ENCODE assay signal across 29 cellular contexts in genomic region chr9:37097294-37097693, GRCh38.
"Had no signal": no experiment of that assay in that cellular context is flagged by ENCODE, and none has a peak within 500 bp of the region (broad histone marks: within the 10 kb centered on the region; RNA-seq: fewer than 3 reads in every experiment).

No MANE protein-coding gene starts in this region.

- H3K9me3 ChIP-seq: neutrophil, pancreas, prostate gland, spleen, suprapubic skin, testis, tibial artery, transverse colon, upper lobe of right lung, uterus had no signal

- H3K27ac ChIP-seq: neutrophil, pancreas, prostate gland, skin epidermis, spleen, suprapubic skin, testis, tibial artery, transverse colon, upper lobe of right lung, uterus had no signal

- H3K4me1 Mint-ChIP-seq: nephron progenitor cell; neural crest cell; stimulated activated naive CD8-positive, alpha-beta T cell treated with anti-CD3 and anti-CD28 coated beads, Interleukin-15, amount 100 ng/mL, for 72 hours had no signal

- H3K4me3 Mint-ChIP-seq: naive thymus-derived CD8-positive, alpha-beta T cell; natural killer cell treated with Interleukin-12 subunit alpha and Interleukin-12 subunit beta and Interleukin-15 and Interleukin-18, amount 100 ng/mL, for 72 hours; nephron progenitor cell; neural crest cell; stimulated activated memory B cell treated with anti-CD40 and anti-IgM and Interleukin-4, amounts not matched to agents 10 μg/mL and 1 μg/mL and 100 μg/mL, for 72 hours; stimulated activated naive CD8-positive, alpha-beta T cell treated with anti-CD3 and anti-CD28 coated beads, Interleukin-15, amount 100 ng/mL, for 72 hours; type B pancreatic cell had no signal

- H3K27me3 Mint-ChIP-seq: stimulated activated memory B cell treated with anti-CD40 and anti-IgM and Interleukin-4, amounts not matched to agents 10 μg/mL and 1 μg/mL and 100 μg/mL, for 72 hours; stimulated activated naive CD8-positive, alpha-beta T cell treated with anti-CD3 and anti-CD28 coated beads, Interleukin-15, amount 100 ng/mL, for 72 hours had no signal

- H3K36me3 ChIP-seq: neutrophil, pancreas, prostate gland, spleen, suprapubic skin, tibial artery, transverse colon, upper lobe of right lung, uterus had no signal

- DNase-seq: naive thymus-derived CD8-positive, alpha-beta T cell; nephron progenitor cell; nucleus accumbens; pancreas; right cardiac atrium; spleen; stimulated activated CD4-positive, alpha-beta T cell treated with anti-CD3 and anti-CD28 coated beads, Interleukin-12 subunit alpha, Interleukin-12 subunit beta, amount 100 ng/mL, for 4 hours; stimulated activated CD4-positive, alpha-beta T cell treated with anti-CD3 and anti-CD28 coated beads, Interleukin-1b, Interleukin-23, amount 100 ng/mL, for 48 hours; stimulated activated CD4-positive, alpha-beta T cell treated with anti-CD3 and anti-CD28 coated beads, Interleukin-4, amount 100 ng/mL, for 1 hour; stimulated activated CD4-positive, alpha-beta T cell treated with anti-CD3 and anti-CD28 coated beads, Interleukin-4, amount 100 ng/mL, for 4 hours; stimulated activated CD8-positive, alpha-beta memory T cell treated with anti-CD3 and anti-CD28 coated beads, Interleukin-4, amount 100 ng/mL, for 48 hours; stimulated activated naive CD4-positive, alpha-beta T cell; stimulated activated naive CD8-positive, alpha-beta T cell treated with anti-CD3 and anti-CD28 coated beads, Interleukin-15, amount 100 ng/mL, for 72 hours; stimulated activated naive CD8-positive, alpha-beta T cell treated with anti-CD3 and anti-CD28 coated beads, Interleukin-15, Interleukin-2, amounts not matched to agents 100 U/mL and 50 U/mL, for 24 hours; substantia nigra; testis; tibial artery; transverse colon; upper lobe of right lung; uterus had no signal

- H3K27ac Mint-ChIP-seq: naive thymus-derived CD8-positive, alpha-beta T cell; natural killer cell treated with Interleukin-12 subunit alpha and Interleukin-12 subunit beta and Interleukin-15 and Interleukin-18, amount 100 ng/mL, for 72 hours; nephron progenitor cell; stimulated activated memory B cell treated with anti-CD40 and anti-IgM and Interleukin-4, amounts not matched to agents 10 μg/mL and 1 μg/mL and 100 μg/mL, for 72 hours; stimulated activated naive CD8-positive, alpha-beta T cell treated with anti-CD3 and anti-CD28 coated beads, Interleukin-15, amount 100 ng/mL, for 72 hours; type B pancreatic cell had no signal

- H3K9me3 Mint-ChIP-seq: naive thymus-derived CD8-positive, alpha-beta T cell; natural killer cell treated with Interleukin-12 subunit alpha and Interleukin-12 subunit beta and Interleukin-15 and Interleukin-18, amount 100 ng/mL, for 72 hours; nephron progenitor cell; neural crest cell; stimulated activated memory B cell treated with anti-CD40 and anti-IgM and Interleukin-4, amounts not matched to agents 10 μg/mL and 1 μg/mL and 100 μg/mL, for 72 hours; stimulated activated naive CD8-positive, alpha-beta T cell treated with anti-CD3 and anti-CD28 coated beads, Interleukin-15, amount 100 ng/mL, for 72 hours; type B pancreatic cell had no signal

- H3K36me3 Mint-ChIP-seq: naive thymus-derived CD8-positive, alpha-beta T cell; natural killer cell treated with Interleukin-12 subunit alpha and Interleukin-12 subunit beta and Interleukin-15 and Interleukin-18, amount 100 ng/mL, for 72 hours; stimulated activated memory B cell treated with anti-CD40 and anti-IgM and Interleukin-4, amounts not matched to agents 10 μg/mL and 1 μg/mL and 100 μg/mL, for 72 hours; type B pancreatic cell had no signal

- H3K4me2 ChIP-seq: smooth muscle cell had no signal

- H3K4me3 ChIP-seq: pancreas, prostate gland, skin epidermis, smooth muscle cell, spleen, suprapubic skin, testis, tibial artery, transverse colon, upper lobe of right lung, uterus had no signal

- H3K4me1 ChIP-seq: pancreas, prostate gland, suprapubic skin, testis, tibial artery, transverse colon, upper lobe of right lung, uterus had no signal

- H3K27me3 ChIP-seq: pancreas, spleen, suprapubic skin, testis, tibial artery, transverse colon, upper lobe of right lung, uterus had no signal
